1 cellular context compared by ENCODE assay signal in genomic region chr15:38843736-38844590, GRCh38.
TF ChIP-seq lines count a peak whose summit lies in the region.

No MANE protein-coding gene starts in this region.

TF ChIP-seq in endothelial cell of umbilical vein, 7 proteins besides CTCF, POLR2A, EP300 and RAD21 (continued from another document):
- peak; percentile 84 for TF ChIP-seq FOS (IDR thresholded peaks at IDR 0.05; ENCODE audit: borderline replicate concordance, insufficient read depth, low read length)
- peak; percentile 93 for TF ChIP-seq GATA2 (IDR thresholded peaks at IDR 0.05; ENCODE audit: insufficient read depth, insufficient read length, low read depth, low read length)
- no peak for TF ChIP-seq EZH2 (IDR thresholded peaks at IDR 0.05; ENCODE audit: borderline replicate concordance, low read depth, low read length, severe bottlenecking)
- TF ChIP-seq JUN (IDR thresholded peaks at IDR 0.05; ENCODE audit: borderline replicate concordance, insufficient read depth, insufficient read length, low read depth) = peak; percentile 93
